In genomic region chr4:13903061-13903460, GRCh38 we compare ENCODE assay signal across 17 cellular contexts.
DNase-seq lines count a peak whose midpoint lies in the region; ATAC-seq, FAIRE-seq and TF ChIP-seq lines count a peak whose summit lies in the region.
"Had no signal": no experiment of that assay in that cellular context is flagged by ENCODE, and none has a peak within 500 bp of the region (broad histone marks: within the 10 kb centered on the region; RNA-seq: fewer than 3 reads in every experiment).

No MANE protein-coding gene starts in this region.

- CTCF ChIA-PET in naive thymus-derived CD4-positive, alpha-beta T cell (lab: Charles Lee), result no interaction called here

- peak; percentile 40 for FAIRE-seq in bronchial epithelial cell (lab: Jason Lieb, UNC)
- FAIRE-seq: A204.1, H54 had no signal

- H3K27me3 Mint-ChIP-seq in naive thymus-derived CD4-positive, alpha-beta T cell, result peaks cover 0 to 10% (median under 1%) of the 10 kb centered on the region in 5 donors
- H3K27me3 Mint-ChIP-seq in natural killer cell treated with Interleukin-12 subunit alpha and Interleukin-12 subunit beta and Interleukin-15 and Interleukin-18, amount 100 ng/mL, for 72 hours, result no peaks in the 10 kb centered on the region
- H3K27me3 Mint-ChIP-seq: IgD-negative memory B cell had no signal

- H3K27ac ChIP-seq in fibroblast of lung (ENCODE audit: insufficient read depth, low read length) (peak overlapping the region; percentile 30), osteoblast (ENCODE audit: low read depth, low read length) (peak overlapping the region; percentile 41)
- no peak overlapping the region for H3K27ac ChIP-seq in naive thymus-derived CD4-positive, alpha-beta T cell (ENCODE audit: low read depth, low read length)
- H3K27ac ChIP-seq: BLaER1, GM23248 had no signal

- H3K36me3 ChIP-seq in bronchial epithelial cell (ENCODE audit: control insufficient read depth, insufficient read depth, low read length) (no peaks in the 10 kb centered on the region), fibroblast of lung (ENCODE audit: control insufficient read depth, insufficient read depth, low read length) (no peaks in the 10 kb centered on the region), osteoblast (ENCODE audit: insufficient read depth, low read length) (no peaks in the 10 kb centered on the region)
- no peaks in the 10 kb centered on the region for H3K36me3 ChIP-seq in naive thymus-derived CD4-positive, alpha-beta T cell (ENCODE audit: control insufficient read depth in 2 of 3, insufficient read depth in 3 of 3, low read length in 3 of 3)
- H3K36me3 ChIP-seq: BLaER1 had no signal

- no peaks in the 10 kb centered on the region for H3K36me3 Mint-ChIP-seq in naive thymus-derived CD4-positive, alpha-beta T cell
- H3K36me3 Mint-ChIP-seq in natural killer cell treated with Interleukin-12 subunit alpha and Interleukin-12 subunit beta and Interleukin-15 and Interleukin-18, amount 100 ng/mL, for 72 hours, result no peaks in the 10 kb centered on the region
- H3K36me3 Mint-ChIP-seq: CD8-positive, alpha-beta memory T cell had no signal

- H3K9ac ChIP-seq in fibroblast of lung (ENCODE audit: insufficient read depth, low read length), result no peak overlapping the region
- H3K9ac ChIP-seq: BLaER1, GM23248 had no signal

- no peaks in the 10 kb centered on the region for H3K4me1 Mint-ChIP-seq in naive thymus-derived CD4-positive, alpha-beta T cell
- H3K4me1 Mint-ChIP-seq in natural killer cell treated with Interleukin-12 subunit alpha and Interleukin-12 subunit beta and Interleukin-15 and Interleukin-18, amount 100 ng/mL, for 72 hours (ENCODE audit: low read depth in 2 of 2), result no peaks in the 10 kb centered on the region
- H3K4me1 Mint-ChIP-seq: CD8-positive, alpha-beta memory T cell; IgD-negative memory B cell had no signal

- POLR2A ChIA-PET in naive thymus-derived CD4-positive, alpha-beta T cell (lab: Charles Lee), result no interaction called here

- H3K27ac Mint-ChIP-seq in naive thymus-derived CD4-positive, alpha-beta T cell, result no peak overlapping the region
- no peak overlapping the region for H3K27ac Mint-ChIP-seq in natural killer cell treated with Interleukin-12 subunit alpha and Interleukin-12 subunit beta and Interleukin-15 and Interleukin-18, amount 100 ng/mL, for 72 hours
- H3K27ac Mint-ChIP-seq: CD8-positive, alpha-beta memory T cell; IgD-negative memory B cell had no signal

- H2AFZ ChIP-seq in fibroblast of lung (ENCODE audit: low read length) (no peak overlapping the region), osteoblast (ENCODE audit: low read length) (no peak overlapping the region)
- H2AFZ ChIP-seq: GM23248 had no signal

- H3K27me3 ChIP-seq in bronchial epithelial cell (ENCODE audit: control insufficient read depth, insufficient read depth, low read length) (no peaks in the 10 kb centered on the region), fibroblast of lung (ENCODE audit: control insufficient read depth, insufficient read depth, low read length) (no peaks in the 10 kb centered on the region), osteoblast (ENCODE audit: insufficient read depth, low read length) (no peaks in the 10 kb centered on the region)
- H3K27me3 ChIP-seq in naive thymus-derived CD4-positive, alpha-beta T cell (ENCODE audit: control insufficient read depth in 2 of 2, insufficient read depth in 2 of 2, low read length in 2 of 2), result no peaks in the 10 kb centered on the region
- H3K27me3 ChIP-seq: BLaER1 had no signal

- no peak for ATAC-seq in naive thymus-derived CD4-positive, alpha-beta T cell
- ATAC-seq in natural killer cell treated with Interleukin-12 subunit alpha and Interleukin-12 subunit beta and Interleukin-15 and Interleukin-18, amount 100 ng/mL, for 72 hours, result no peak

- H3K4me3 Mint-ChIP-seq in naive thymus-derived CD4-positive, alpha-beta T cell, result no peak overlapping the region
- H3K4me3 Mint-ChIP-seq in natural killer cell treated with Interleukin-12 subunit alpha and Interleukin-12 subunit beta and Interleukin-15 and Interleukin-18, amount 100 ng/mL, for 72 hours, result no peak overlapping the region
- H3K4me3 Mint-ChIP-seq: CD8-positive, alpha-beta memory T cell; IgD-negative memory B cell had no signal

- TF ChIP-seq CTCF in bronchial epithelial cell (IDR thresholded peaks at IDR 0.05; ENCODE audit: insufficient read depth, low read length, severe bottlenecking) (no peak), fibroblast of lung (conservative IDR thresholded peaks at IDR 0.05 in 1 of 2, IDR thresholded peaks at IDR 0.05 in 1 of 2; ENCODE audit: low read depth in 1 of 2, low read length in 2 of 2) (no peak), osteoblast (IDR thresholded peaks at IDR 0.05; ENCODE audit: extremely low read depth, low read depth, low read length) (no peak)

- H4K20me1 ChIP-seq in fibroblast of lung (ENCODE audit: control insufficient read depth, extremely low read depth, insufficient read depth, low read length) (no peaks in the 10 kb centered on the region), osteoblast (ENCODE audit: insufficient read depth, low read length) (no peaks in the 10 kb centered on the region)
- H4K20me1 ChIP-seq: BLaER1 had no signal

- H3K4me3 ChIP-seq in bronchial epithelial cell (ENCODE audit: low read depth, low read length), result no peak overlapping the region
- no peak overlapping the region for H3K4me3 ChIP-seq in fibroblast of lung (replicated peaks in 1 of 4; ENCODE audit: control extremely low read depth in 1 of 4, insufficient read depth in 1 of 4, low read depth in 3 of 4, low read length in 4 of 4)
- no peak overlapping the region for H3K4me3 ChIP-seq in osteoblast (ENCODE audit: insufficient read depth, low read length)
- no peak overlapping the region for H3K4me3 ChIP-seq in naive thymus-derived CD4-positive, alpha-beta T cell (ENCODE audit: low read length)
- H3K4me3 ChIP-seq: BLaER1, GM23248 had no signal

- H3K79me2 ChIP-seq in fibroblast of lung (ENCODE audit: control insufficient read depth, insufficient read depth, low read length) (no peaks in the 10 kb centered on the region), osteoblast (ENCODE audit: insufficient read depth, low read length) (no peaks in the 10 kb centered on the region)

- intact Hi-C loops in naive thymus-derived CD4-positive, alpha-beta T cell (cut with micrococcal nuclease), result no loop called here

- H3K4me1 ChIP-seq in fibroblast of lung (ENCODE audit: control insufficient read depth, extremely low read depth, insufficient read depth, low read length), result peaks cover 25% of the 10 kb centered on the region
- peaks cover 37% of the 10 kb centered on the region for H3K4me1 ChIP-seq in osteoblast (ENCODE audit: insufficient read depth, low read length)
- H3K4me1 ChIP-seq in naive thymus-derived CD4-positive, alpha-beta T cell (ENCODE audit: control insufficient read depth in 2 of 2, insufficient read depth in 2 of 2, low read length in 2 of 2), result no peaks in the 10 kb centered on the region
- H3K4me1 ChIP-seq: BLaER1 had no signal

- DNase-seq in HCEC 1CT (peak; percentile 57), bronchial epithelial cell (ENCODE audit: low read depth) (peak; percentile 68), fibroblast of lung (ENCODE audit: low read depth in 2 of 2) (peak in 1 of 2 donors; percentile 53), osteoblast (ENCODE audit: insufficient read length, low spot score, missing footprints) (no peak), foreskin melanocyte (no peak), UCSD-AML1 (lab: John Stamatoyannopoulos, UW; ENCODE audit: unreplicated experiment) (no peak)
- no peak for DNase-seq in naive thymus-derived CD4-positive, alpha-beta T cell
- no peak for DNase-seq in natural killer cell treated with Interleukin-12 subunit alpha and Interleukin-12 subunit beta and Interleukin-15 and Interleukin-18, amount 100 ng/mL, for 72 hours (ENCODE audit: low spot score)
- DNase-seq: AML-193; CD8-positive, alpha-beta memory T cell; DMS53; GF-D8; GM23248 had no signal

- H3K9me3 ChIP-seq in fibroblast of lung (ENCODE audit: control insufficient read depth, insufficient read depth, low read depth, low read length) (no peaks in the 10 kb centered on the region), osteoblast (ENCODE audit: low read depth, low read length) (no peaks in the 10 kb centered on the region)
- H3K9me3 ChIP-seq in naive thymus-derived CD4-positive, alpha-beta T cell (ENCODE audit: control insufficient read depth in 2 of 3, low read length in 3 of 3), result no peaks in the 10 kb centered on the region
- H3K9me3 ChIP-seq: BLaER1 had no signal

- H3K4me2 ChIP-seq in fibroblast of lung (ENCODE audit: extremely low read depth, insufficient read depth, low read length), result peak overlapping the region; percentile 42
- H3K4me2 ChIP-seq in osteoblast (ENCODE audit: insufficient read depth, low read length), result no peak overlapping the region
- H3K4me2 ChIP-seq: BLaER1 had no signal

- peaks cover 0 to 2% (median 0%) of the 10 kb centered on the region in 11 donors for H3K9me3 Mint-ChIP-seq in naive thymus-derived CD4-positive, alpha-beta T cell
- H3K9me3 Mint-ChIP-seq in natural killer cell treated with Interleukin-12 subunit alpha and Interleukin-12 subunit beta and Interleukin-15 and Interleukin-18, amount 100 ng/mL, for 72 hours, result no peaks in the 10 kb centered on the region
- H3K9me3 Mint-ChIP-seq: IgD-negative memory B cell had no signal

Comparison
In these comparisons a context has a peak if more than half of its experiments do, and no peak if none do; other contexts are left out.
1. DNase-seq: peak in HCEC 1CT (single experiment) and bronchial epithelial cell (single experiment); none in osteoblast (single experiment), foreskin melanocyte (single experiment), naive thymus-derived CD4-positive, alpha-beta T cell (0 of 9), natural killer cell treated with Interleukin-12 subunit alpha and Interleukin-12 subunit beta and Interleukin-15 and Interleukin-18, amount 100 ng/mL, for 72 hours (single experiment) and UCSD-AML1 (single experiment).